In the genomic region with DNA sequence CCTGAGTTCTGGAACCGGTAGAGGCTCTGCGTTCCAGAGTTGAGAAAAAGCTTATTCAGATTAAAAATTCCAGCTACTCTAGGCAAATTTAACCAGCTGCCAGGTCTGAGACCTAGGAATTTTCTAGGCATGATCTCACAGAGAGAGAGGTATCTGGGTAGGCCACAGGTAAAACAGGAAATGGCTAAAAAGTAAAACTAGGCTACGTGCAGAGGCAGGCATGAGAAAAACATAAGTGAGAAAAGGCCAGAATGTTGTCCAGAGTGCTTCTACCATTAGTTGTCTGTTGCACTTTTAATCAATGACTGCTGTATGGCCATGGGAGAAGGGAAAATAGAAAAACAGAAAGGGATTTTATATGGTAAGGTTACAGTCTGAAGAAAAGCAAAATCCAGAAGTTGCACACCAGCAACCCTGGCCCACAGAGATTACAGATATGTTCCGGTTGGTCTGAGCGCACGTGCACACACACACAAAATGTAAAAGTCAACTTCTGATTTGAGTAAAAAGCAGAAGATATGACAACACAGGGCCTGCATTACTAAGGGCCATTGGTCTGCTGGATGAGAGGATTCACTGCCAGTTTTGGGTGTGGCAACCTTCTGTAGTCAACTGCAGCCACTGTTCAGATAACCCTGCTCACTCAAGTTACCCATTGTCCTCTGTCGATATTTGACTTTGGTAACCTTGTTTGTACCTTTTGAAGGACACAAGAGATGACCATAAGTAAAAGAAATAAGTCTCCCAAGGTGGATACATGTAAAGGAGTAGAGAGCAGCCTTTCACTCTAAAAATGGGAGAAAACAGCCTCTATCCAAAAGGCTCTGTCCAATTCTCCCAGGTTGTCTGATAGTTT, we compare ENCODE assay signal across 14 cellular contexts.
DNase-seq lines count a peak whose midpoint lies in the region; ATAC-seq and TF ChIP-seq lines count a peak whose summit lies in the region.
"Had no signal": no experiment of that assay in that cellular context is flagged by ENCODE, and none has a peak within 500 bp of the region (broad histone marks: within the 10 kb centered on the region; RNA-seq: fewer than 3 reads in every experiment).

No MANE protein-coding gene starts in this region.

- H3K4me1 Mint-ChIP-seq in CD4-positive, alpha-beta T cell (ENCODE audit: low read depth) = no peaks in the 10 kb centered on the region
- H3K4me1 Mint-ChIP-seq in activated T-cell treated with anti-CD3 and anti-CD28 coated beads, Interleukin-2, amount 50 U/mL, for 72 hours (ENCODE audit: low read depth) = no peaks in the 10 kb centered on the region

- H3K36me3 Mint-ChIP-seq in CD4-positive, alpha-beta T cell (ENCODE audit: low read depth) = no peaks in the 10 kb centered on the region
- H3K36me3 Mint-ChIP-seq in activated T-cell treated with anti-CD3 and anti-CD28 coated beads, Interleukin-2, amount 50 U/mL, for 72 hours (ENCODE audit: insufficient read depth in 2 of 2) = no peaks in the 10 kb centered on the region

- no peaks in the 10 kb centered on the region for H3K4me1 ChIP-seq in breast epithelium
- H3K4me1 ChIP-seq: heart left ventricle, psoas muscle had no signal

- DNase-seq in dermis blood vessel endothelial cell (no peak), breast epithelium (ENCODE audit: low spot score in 2 of 2) (no peak)
- DNase-seq in CD4-positive, alpha-beta T cell = no peak
- no peak for DNase-seq in activated T-cell treated with anti-CD3 and anti-CD28 coated beads, Interleukin-2, amount 50 U/mL, for 72 hours
- DNase-seq: aorta; effector memory CD4-positive, alpha-beta T cell; H7; heart left ventricle; psoas muscle had no signal

- no peak overlapping the region for H3K27ac Mint-ChIP-seq in CD4-positive, alpha-beta T cell
- no peak overlapping the region for H3K27ac Mint-ChIP-seq in activated T-cell treated with anti-CD3 and anti-CD28 coated beads, Interleukin-2, amount 50 U/mL, for 72 hours

- ATAC-seq in GM18508 (IDR thresholded peaks at IDR 0.05; ENCODE audit: insufficient read depth, unreplicated experiment) (peak; percentile 63), GM21390 (IDR thresholded peaks at IDR 0.05; ENCODE audit: unreplicated experiment) (peak; percentile 48), HG02970 (IDR thresholded peaks at IDR 0.05; ENCODE audit: low FRiP score, unreplicated experiment) (peak; percentile 48), HG03565 (IDR thresholded peaks at IDR 0.05; ENCODE audit: unreplicated experiment) (peak; percentile 64)
- no peak for ATAC-seq in CD4-positive, alpha-beta T cell (ENCODE audit: poor library complexity)
- ATAC-seq in activated T-cell treated with anti-CD3 and anti-CD28 coated beads, Interleukin-2, amount 50 U/mL, for 72 hours (replicated peaks in 1 of 2) = no peak
- ATAC-seq: heart left ventricle, psoas muscle had no signal

- no peak for TF ChIP-seq POLR2A in breast epithelium (IDR thresholded peaks at IDR 0.05)

- no peaks in the 10 kb centered on the region for H3K9me3 Mint-ChIP-seq in CD4-positive, alpha-beta T cell
- peaks cover 3 to 5% of the 10 kb centered on the region in 2 donors for H3K9me3 Mint-ChIP-seq in activated T-cell treated with anti-CD3 and anti-CD28 coated beads, Interleukin-2, amount 50 U/mL, for 72 hours

- H3K27ac ChIP-seq in breast epithelium = no peak overlapping the region
- no peak overlapping the region for H3K27ac ChIP-seq in CD4-positive, alpha-beta T cell (ENCODE audit: low read depth, low read length)
- H3K27ac ChIP-seq: heart left ventricle, psoas muscle had no signal

- H3K4me3 ChIP-seq in breast epithelium = no peak overlapping the region
- H3K4me3 ChIP-seq: heart left ventricle, lung, psoas muscle had no signal

- intact Hi-C loops in breast epithelium (cut with DNase I; ENCODE audit: low total_unique reads) = no loop called here
- intact Hi-C loops in CD4-positive, alpha-beta T cell (cut with DNase I, micrococcal nuclease) = no loop called here

- no peaks in the 10 kb centered on the region for H3K27me3 ChIP-seq in breast epithelium
- no peaks in the 10 kb centered on the region for H3K27me3 ChIP-seq in CD4-positive, alpha-beta T cell (ENCODE audit: control insufficient read depth, insufficient read depth, low read length)
- H3K27me3 ChIP-seq: heart left ventricle had no signal

- no peak for TF ChIP-seq CTCF in breast epithelium (IDR thresholded peaks at IDR 0.05)
- TF ChIP-seq CTCF in CD4-positive, alpha-beta T cell (IDR thresholded peaks at IDR 0.05) = no peak

- CTCF ChIA-PET in CD4-positive, alpha-beta T cell (lab: Charles Lee) = interaction anchor here (0.7 kb wide), 1 partner anchor 16 kb away, joined by 3 read pairs; no protein-coding TSS in a partner anchor

- H3K27me3 Mint-ChIP-seq in CD4-positive, alpha-beta T cell = no peaks in the 10 kb centered on the region
- H3K27me3 Mint-ChIP-seq in activated T-cell treated with anti-CD3 and anti-CD28 coated beads, Interleukin-2, amount 50 U/mL, for 72 hours (ENCODE audit: low read depth) = no peaks in the 10 kb centered on the region

- no peaks in the 10 kb centered on the region for H3K9me3 ChIP-seq in breast epithelium
- H3K9me3 ChIP-seq in CD4-positive, alpha-beta T cell (ENCODE audit: control insufficient read depth, low read length) = no peaks in the 10 kb centered on the region
- H3K9me3 ChIP-seq: psoas muscle had no signal

- H3K36me3 ChIP-seq in breast epithelium = no peaks in the 10 kb centered on the region
- H3K36me3 ChIP-seq: heart left ventricle had no signal

- POLR2A ChIA-PET in CD4-positive, alpha-beta T cell (lab: Charles Lee) = no interaction called here

- H3K4me3 Mint-ChIP-seq in CD4-positive, alpha-beta T cell = no peak overlapping the region
- H3K4me3 Mint-ChIP-seq in activated T-cell treated with anti-CD3 and anti-CD28 coated beads, Interleukin-2, amount 50 U/mL, for 72 hours = no peak overlapping the region

Comparison
In these comparisons a context has a peak if more than half of its experiments do, and no peak if none do; other contexts are left out.
1. ATAC-seq: peak in GM18508 (single experiment), GM21390 (single experiment), HG02970 (single experiment) and HG03565 (single experiment); none in CD4-positive, alpha-beta T cell (single experiment) and activated T-cell treated with anti-CD3 and anti-CD28 coated beads, Interleukin-2, amount 50 U/mL, for 72 hours (0 of 2).